Comparison of ENCODE assay signal across 8 cellular contexts in the genomic region with DNA sequence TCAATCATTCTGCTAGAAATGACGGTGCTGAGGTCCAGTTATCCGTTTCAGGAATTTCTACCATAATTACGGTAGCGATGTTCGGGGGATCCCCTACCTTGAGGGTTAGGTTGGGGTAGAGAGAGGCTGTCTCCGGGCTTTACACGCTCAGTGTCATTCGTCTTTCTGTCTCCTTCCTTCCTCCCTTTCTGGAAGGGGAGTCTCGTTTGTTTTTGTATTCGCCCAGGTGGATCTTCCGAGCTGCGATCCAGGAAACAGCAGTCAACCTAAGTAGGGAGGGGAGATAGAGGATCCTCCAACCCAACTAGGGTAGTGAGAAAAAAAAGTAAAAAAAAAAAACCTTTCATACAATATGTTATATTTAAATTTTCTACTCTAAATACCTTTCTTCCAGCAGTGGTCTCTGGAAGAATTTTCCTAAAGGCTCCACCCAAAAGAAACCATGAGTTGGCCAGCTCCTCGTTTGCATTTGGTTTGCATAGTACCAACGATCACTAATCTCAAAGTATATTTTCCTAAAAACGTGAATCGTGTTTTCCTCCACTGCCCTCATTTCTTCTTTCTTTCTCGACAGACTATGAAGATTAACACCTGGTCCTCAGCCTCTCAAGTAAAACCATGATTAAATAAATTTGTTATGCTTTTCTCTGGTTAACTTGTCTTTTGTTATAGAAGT. TPM values are rescaled to one million over a fixed set of nuclear protein-coding genes. Genes with fewer than 3 reads are reported as not detected.
DNase-seq lines count a peak whose midpoint lies in the region; ATAC-seq and TF ChIP-seq lines count a peak whose summit lies in the region.

No MANE protein-coding gene starts in this region.

- no peaks in the 10 kb centered on the region for H3K36me3 Mint-ChIP-seq in CD4-positive, CD25-positive, alpha-beta regulatory T cell

- H3K9me3 ChIP-seq in CD4-positive, CD25-positive, alpha-beta regulatory T cell (ENCODE audit: control insufficient read depth in 2 of 2, low read length in 2 of 2): no peaks in the 10 kb centered on the region
- H3K9me3 ChIP-seq in adrenal gland (replicated peaks in 1 of 3): no peaks in the 10 kb centered on the region
- no peaks in the 10 kb centered on the region for H3K9me3 ChIP-seq in transverse colon

- no peak for TF ChIP-seq POLR2A in adrenal gland (IDR thresholded peaks at IDR 0.05)
- no peak for TF ChIP-seq POLR2A in lower leg skin (IDR thresholded peaks at IDR 0.05)
- TF ChIP-seq POLR2A in transverse colon (IDR thresholded peaks at IDR 0.05): no peak

- H3K27me3 Mint-ChIP-seq in CD4-positive, CD25-positive, alpha-beta regulatory T cell: peaks cover 16% of the 10 kb centered on the region

- no peaks in the 10 kb centered on the region for H3K27me3 ChIP-seq in CD4-positive, CD25-positive, alpha-beta regulatory T cell (ENCODE audit: control insufficient read depth, insufficient read depth, low read length)
- no peaks in the 10 kb centered on the region for H3K27me3 ChIP-seq in adrenal gland
- no peaks in the 10 kb centered on the region for H3K27me3 ChIP-seq in transverse colon

- peaks cover 15 to 48% (median 36%) of the 10 kb centered on the region in 4 donors for H3K4me1 Mint-ChIP-seq in CD4-positive, CD25-positive, alpha-beta regulatory T cell

- H3K4me3 ChIP-seq in CD4-positive, CD25-positive, alpha-beta regulatory T cell (ENCODE audit: low read depth, low read length): peak overlapping the region; percentile 93
- H3K4me3 ChIP-seq in adrenal gland (peak overlapping the region; percentile 38 to 85 (median 56)), lower leg skin (ENCODE audit: low read depth, poor library complexity, severe bottlenecking) (peak overlapping the region; percentile 75), transverse colon (peak overlapping the region; percentile 52 to 92 (median 57))

- WGBS in adrenal gland, 4 donors: 3 to 7% (median 3%) methylated on average over 11 to 17 of the region's 17 CpGs
- 5 to 6% methylated on average over 17 of the region's 17 CpGs for WGBS in lower leg skin, 2 donors
- WGBS in transverse colon (ENCODE audit: low coverage in 1 of 2), 2 donors: 2 to 3% methylated on average over 5 to 17 of the region's 17 CpGs

- H3K4me1 ChIP-seq in CD4-positive, CD25-positive, alpha-beta regulatory T cell (ENCODE audit: control insufficient read depth, insufficient read depth, low read length, poor library complexity, severe bottlenecking): peaks cover 34% of the 10 kb centered on the region
- H3K4me1 ChIP-seq in adrenal gland (replicated peaks in 1 of 2): peaks cover 6 to 27% of the 10 kb centered on the region in 2 donors
- H3K4me1 ChIP-seq in transverse colon: peaks cover 11 to 38% (median 26%) of the 10 kb centered on the region in 4 donors

- H3K27ac ChIP-seq in CD4-positive, CD25-positive, alpha-beta regulatory T cell (ENCODE audit: insufficient read depth, low read length, poor library complexity, severe bottlenecking): peak overlapping the region; percentile 77
- H3K27ac ChIP-seq in adrenal gland (peak overlapping the region in 4 of 5 donors; percentile 79 to 95 (median 92)), transverse colon (peak overlapping the region; percentile 95 to 100 (median 98))

- peak overlapping the region; percentile 74 to 98 (median 91) for H3K27ac Mint-ChIP-seq in CD4-positive, CD25-positive, alpha-beta regulatory T cell

- no peak for TF ChIP-seq EP300 in transverse colon (IDR thresholded peaks at IDR 0.05; ENCODE audit: low read depth)

- ATAC-seq in CD4-positive, CD25-positive, alpha-beta regulatory T cell (ENCODE audit: low read depth in 2 of 2): no peak
- peak; percentile 35 for ATAC-seq in GM19455 (IDR thresholded peaks at IDR 0.05; ENCODE audit: unreplicated experiment)
- ATAC-seq in HG03521 (IDR thresholded peaks at IDR 0.05; ENCODE audit: unreplicated experiment): peak; percentile 25

- no peaks in the 10 kb centered on the region for H3K9me3 Mint-ChIP-seq in CD4-positive, CD25-positive, alpha-beta regulatory T cell

- TF ChIP-seq CTCF in adrenal gland (IDR thresholded peaks at IDR 0.05) (no peak), lower leg skin (IDR thresholded peaks at IDR 0.05) (no peak), transverse colon (IDR thresholded peaks at IDR 0.05) (no peak)

- H3K4me3 Mint-ChIP-seq in CD4-positive, CD25-positive, alpha-beta regulatory T cell: peak overlapping the region; percentile 88 to 98 (median 92)

- in situ Hi-C loops in transverse colon (cut with MboI; ENCODE audit: low pct_ligation_motif_present in 1 of 4, low pct_unique_long_range_greater_than_20kb in 1 of 4, low sequenced_read_pairs in 3 of 4): no loop called here

- intact Hi-C loops in adrenal gland (cut with DNase I) (no loop called here), lower leg skin (cut with DNase I; ENCODE audit: low total_unique reads) (loop anchor here (5.0 kb wide), 1 partner anchor 63 kb away; no protein-coding TSS in a partner anchor), transverse colon (cut with DNase I; ENCODE audit: low total_unique reads) (no loop called here), head of caudate nucleus (cut with DNase I) (no loop called here)

- H3K36me3 ChIP-seq in CD4-positive, CD25-positive, alpha-beta regulatory T cell (ENCODE audit: control insufficient read depth, insufficient read depth, low read length): peaks cover 1% of the 10 kb centered on the region
- no peaks in the 10 kb centered on the region for H3K36me3 ChIP-seq in adrenal gland (replicated peaks in 1 of 2)
- no peaks in the 10 kb centered on the region for H3K36me3 ChIP-seq in transverse colon

- DNase-seq in CD4-positive, CD25-positive, alpha-beta regulatory T cell: peak in 2 of 3 donors; percentile 18 to 51
- DNase-seq in adrenal gland (no peak), lower leg skin (ENCODE audit: low spot score in 2 of 2) (no peak), transverse colon (no peak), head of caudate nucleus (no peak)
- DNase-seq in activated effector memory CD4-positive, alpha-beta T cell treated with anti-CD3 and anti-CD28 coated beads, Interleukin-2, amount 50 U/mL, for 16 hours: no peak

RNA-seq across cellular contexts. Expression of a gene that starts 0.6 kb away (rescaled TPM):
- total RNA-seq in CD4-positive, CD25-positive, alpha-beta regulatory T cell: 39.5 TPM
- 1 to 10 TPM in 3 of 4 donors, under 1 TPM in 1; 0.90 to 2.2 (median 1.5) TPM for polyA plus RNA-seq in CD4-positive, CD25-positive, alpha-beta regulatory T cell
- total RNA-seq in adrenal gland (10 to 100 TPM in 7 of 8 donors, 1 to 10 TPM in 1; 9.8 to 22.9 (median 16.5) TPM), lower leg skin (10 to 100 TPM; 51.7 to 92.1 (median 62.1) TPM), transverse colon (100 to 1,000 TPM in 2 of 4 donors, 10 to 100 TPM in 2; 61.9 to 181 (median 88.8) TPM)
- polyA plus RNA-seq in adrenal gland: 10 to 100 TPM in 1 of 3 donors, 1 to 10 TPM in 2; 2.3 to 16.5 (median 2.8) TPM

RNA-seq across cellular contexts. Expression of a gene that starts 21.0 kb away (rescaled TPM):
- 263 TPM for total RNA-seq in CD4-positive, CD25-positive, alpha-beta regulatory T cell
- 10 to 100 TPM; 10.0 to 20.0 (median 11.3) TPM for polyA plus RNA-seq in CD4-positive, CD25-positive, alpha-beta regulatory T cell
- 10 to 100 TPM; 11.3 to 77.4 (median 46.6) TPM for total RNA-seq in adrenal gland
- polyA plus RNA-seq in adrenal gland: 10 to 100 TPM; 13.0 to 24.3 (median 15.9) TPM
- 10 to 100 TPM; 32.4 to 89.0 (median 43.0) TPM for total RNA-seq in lower leg skin
- total RNA-seq in transverse colon: 100 to 1,000 TPM in 2 of 4 donors, 10 to 100 TPM in 2; 64.3 to 140 (median 109) TPM

Comparison
In these comparisons a context has a peak if more than half of its experiments do, and no peak if none do; other contexts are left out.
1. ATAC-seq: peak in GM19455 (single experiment) and HG03521 (single experiment); none in CD4-positive, CD25-positive, alpha-beta regulatory T cell (0 of 2).
2. DNase-seq: peak in CD4-positive, CD25-positive, alpha-beta regulatory T cell (2 of 3); none in adrenal gland (0 of 7), lower leg skin (0 of 2), transverse colon (single experiment), activated effector memory CD4-positive, alpha-beta T cell treated with anti-CD3 and anti-CD28 coated beads, Interleukin-2, amount 50 U/mL, for 16 hours (single experiment) and head of caudate nucleus (0 of 42).
3. Peak in every context shown above with its lines, with median percentiles within 50 percentile points of each other: H3K27ac ChIP-seq and H3K4me3 ChIP-seq.